26 cellular contexts compared by ENCODE assay signal in genomic region chr3:115626006-115626409, GRCh38. TPM values are rescaled to one million over a fixed set of nuclear protein-coding genes. Genes with fewer than 3 reads are reported as not detected.
A peak's percentile ranks its signal among the peaks of the same experiment; 100 is the strongest.
DNase-seq lines count a peak whose midpoint lies in the region; ATAC-seq and TF ChIP-seq lines count a peak whose summit lies in the region.
"Had no signal": no experiment of that assay in that cellular context is flagged by ENCODE, and none has a peak within 500 bp of the region (broad histone marks: within the 10 kb centered on the region; RNA-seq: fewer than 3 reads in every experiment).

No MANE protein-coding gene starts in this region.

- no peak overlapping the region for H3K27ac ChIP-seq in foreskin keratinocyte
- H3K27ac ChIP-seq: C4-2B, colonic mucosa, esophagus squamous epithelium, lower lobe of right lung, stomach had no signal

- H3K27me3 ChIP-seq in foreskin keratinocyte: peaks cover 65% of the 10 kb centered on the region
- H3K27me3 ChIP-seq: colonic mucosa had no signal

- no peaks in the 10 kb centered on the region for H3K4me1 ChIP-seq in foreskin keratinocyte
- H3K4me1 ChIP-seq: colonic mucosa had no signal

- CTCF ChIA-PET in HEK293T (lab: Yijun Ruan, JAX): no interaction called here

- ATAC-seq in foreskin keratinocyte: no peak
- ATAC-seq in HG03442 (IDR thresholded peaks at IDR 0.05; ENCODE audit: unreplicated experiment): no peak
- ATAC-seq: activated T-cell treated with anti-CD3 and anti-CD28 coated beads, Interleukin-2, amount 50 U/mL, for 72 hours; lower lobe of right lung; Panc1 had no signal

- TF ChIP-seq CTCF in foreskin keratinocyte (conservative IDR thresholded peaks at IDR 0.05): no peak

- peak; percentile 56 for DNase-seq in DMS 273 (lab: John Stamatoyannopoulos, UW; ENCODE audit: unreplicated experiment)
- DNase-seq in HEK293T (ENCODE audit: extremely low spot score): peak; percentile 21
- peak; percentile 8 for DNase-seq in SW480 (ENCODE audit: low spot score)
- DNase-seq in left kidney (ENCODE audit: low read depth, low spot score): peak; percentile 13
- no peak for DNase-seq in foreskin keratinocyte
- DNase-seq in NCI-H2107 (lab: John Stamatoyannopoulos, UW): no peak
- DNase-seq in activated T-cell treated with anti-CD3 and anti-CD28 coated beads for 4 hours: no peak
- DNase-seq: activated CD4-positive, alpha-beta T cell treated with anti-CD3 and anti-CD28 coated beads, Interleukin-2, amount 10 ng/mL, durations not matched to agents 7 days and 5 days; activated naive CD4-positive, alpha-beta T cell treated with anti-CD3 and anti-CD28 coated beads, Interleukin-2, amount 10 ng/mL, durations not matched to agents 7 days and 5 days; activated T-cell treated with anti-CD3 and anti-CD28 coated beads, Interleukin-2, amount 50 U/mL, for 72 hours; amniotic stem cell; colonic mucosa; esophagus squamous epithelium; HFFc6; lower lobe of right lung; MM.1S; NCI-H1436; SIG-M5; stomach; T-helper 2 cell had no signal

- POLR2A ChIA-PET in HEK293T (lab: Yijun Ruan, JAX): no interaction called here

TF ChIP-seq in HEK293T, 16 proteins besides CTCF, POLR2A, EP300 and RAD21:
- no peak for TF ChIP-seq ZNF384 (IDR thresholded peaks at IDR 0.05)
- no peak for TF ChIP-seq SP1 (IDR thresholded peaks at IDR 0.05)
- no peak for TF ChIP-seq L3MBTL2 (conservative IDR thresholded peaks at IDR 0.05)
- TF ChIP-seq BHLHE40 (IDR thresholded peaks at IDR 0.05; ENCODE audit: borderline replicate concordance): no peak
- TF ChIP-seq HDGF (IDR thresholded peaks at IDR 0.05; ENCODE audit: borderline replicate concordance): no peak
- TF ChIP-seq FOXM1 (IDR thresholded peaks at IDR 0.05; ENCODE audit: borderline replicate concordance): no peak
- TF ChIP-seq CTBP1 (IDR thresholded peaks at IDR 0.05; ENCODE audit: borderline replicate concordance): no peak
- no peak for TF ChIP-seq FOXA1 (IDR thresholded peaks at IDR 0.05)

RNA-seq across cellular contexts. Expression of gene GAP43, which starts 2.7 kb away (rescaled TPM):
- total RNA-seq in foreskin keratinocyte: not detected in 2 replicates
- not detected in 2 replicates for polyA plus RNA-seq in foreskin keratinocyte
- total RNA-seq: activated CD4-positive, alpha-beta T cell treated with anti-CD3 and anti-CD28 coated beads, Interleukin-2, amount 10 ng/mL, durations not matched to agents 7 days and 5 days; activated T-cell treated with anti-CD3 and anti-CD28 coated beads, Interleukin-2, amount 50 U/mL, for 72 hours; bronchial epithelial cell; lower lobe of right lung; pulmonary artery endothelial cell had no signal
- polyA plus RNA-seq: keratinocyte had no signal

Comparison
In these comparisons a context has a peak if more than half of its experiments do, and no peak if none do; other contexts are left out.
1. DNase-seq: peak in DMS 273 (single experiment), HEK293T (single experiment), SW480 (single experiment) and left kidney (single experiment); none in foreskin keratinocyte (0 of 2), NCI-H2107 (single experiment) and activated T-cell treated with anti-CD3 and anti-CD28 coated beads for 4 hours (single experiment).